ENCODE assay signal across 1 cellular context in the genomic region with DNA sequence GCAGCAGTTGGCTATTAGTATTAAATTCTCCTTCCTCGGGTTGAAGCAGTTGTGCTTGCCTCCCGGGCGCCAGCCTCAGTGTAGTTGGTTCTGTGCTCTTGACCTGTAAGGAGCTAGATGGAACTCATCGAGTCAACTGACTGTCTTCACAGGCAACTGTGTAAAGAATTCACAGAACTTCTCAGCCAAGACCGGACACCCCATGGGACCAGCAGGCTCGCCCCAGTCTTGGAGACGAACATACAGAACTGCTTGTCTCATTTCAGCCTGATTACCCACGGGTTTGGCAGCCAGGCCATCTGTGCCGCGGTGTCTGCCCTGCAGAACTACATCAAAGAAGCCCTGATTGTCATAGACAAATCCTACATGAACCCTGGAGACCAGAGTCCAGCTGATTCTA.
TF ChIP-seq lines count a peak whose summit lies in the region.

No MANE protein-coding gene starts in this region.

TF ChIP-seq in H1, 55 proteins besides CTCF, POLR2A, EP300 and RAD21:
- TF ChIP-seq CBX5 (IDR thresholded peaks at IDR 0.05; ENCODE audit: low read depth, low read length) (no peak), JUN (IDR thresholded peaks at IDR 0.05; ENCODE audit: low read depth, low read length) (no peak), JUND (IDR thresholded peaks at IDR 0.05; ENCODE audit: low read length) (no peak), GTF2F1 (IDR thresholded peaks at IDR 0.05; ENCODE audit: borderline replicate concordance, low read depth, low read length) (no peak), ASH2L (IDR thresholded peaks at IDR 0.05; ENCODE audit: low read length) (no peak), TAF1 (IDR thresholded peaks at IDR 0.05; ENCODE audit: low read depth, low read length) (no peak), SAP30 (IDR thresholded peaks at IDR 0.05; ENCODE audit: insufficient read depth, insufficient replicate concordance, low read length) (no peak), NRF1 (IDR thresholded peaks at IDR 0.05; ENCODE audit: low read depth, low read length) (no peak), SP1 (IDR thresholded peaks at IDR 0.05; ENCODE audit: low read depth, low read length) (no peak), ZNF274 (IDR thresholded peaks at IDR 0.05; ENCODE audit: borderline replicate concordance, extremely low read depth, low read length) (no peak), BRCA1 (IDR thresholded peaks at IDR 0.05; ENCODE audit: low read depth, low read length) (no peak), CREB1 (IDR thresholded peaks at IDR 0.05) (no peak), SIN3A (conservative IDR thresholded peaks at IDR 0.05 in 1 of 2, IDR thresholded peaks at IDR 0.05 in 1 of 2; ENCODE audit: low read depth in 1 of 2, low read length in 2 of 2) (no peak)
- TF ChIP-seq, protein P1, sequence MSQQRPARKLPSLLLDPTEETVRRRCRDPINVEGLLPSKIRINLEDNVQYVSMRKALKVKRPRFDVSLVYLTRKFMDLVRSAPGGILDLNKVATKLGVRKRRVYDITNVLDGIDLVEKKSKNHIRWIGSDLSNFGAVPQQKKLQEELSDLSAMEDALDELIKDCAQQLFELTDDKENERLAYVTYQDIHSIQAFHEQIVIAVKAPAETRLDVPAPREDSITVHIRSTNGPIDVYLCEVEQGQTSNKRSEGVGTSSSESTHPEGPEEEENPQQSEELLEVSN (IDR thresholded peaks at IDR 0.05), result no peak
- TF ChIP-seq, protein P2, sequence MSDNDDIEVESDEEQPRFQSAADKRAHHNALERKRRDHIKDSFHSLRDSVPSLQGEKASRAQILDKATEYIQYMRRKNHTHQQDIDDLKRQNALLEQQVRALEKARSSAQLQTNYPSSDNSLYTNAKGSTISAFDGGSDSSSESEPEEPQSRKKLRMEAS (IDR thresholded peaks at IDR 0.05), result no peak
TF ChIP-seq in H1: peak in this region for 0.
